9 cellular contexts compared by ENCODE assay signal in the genomic region with DNA sequence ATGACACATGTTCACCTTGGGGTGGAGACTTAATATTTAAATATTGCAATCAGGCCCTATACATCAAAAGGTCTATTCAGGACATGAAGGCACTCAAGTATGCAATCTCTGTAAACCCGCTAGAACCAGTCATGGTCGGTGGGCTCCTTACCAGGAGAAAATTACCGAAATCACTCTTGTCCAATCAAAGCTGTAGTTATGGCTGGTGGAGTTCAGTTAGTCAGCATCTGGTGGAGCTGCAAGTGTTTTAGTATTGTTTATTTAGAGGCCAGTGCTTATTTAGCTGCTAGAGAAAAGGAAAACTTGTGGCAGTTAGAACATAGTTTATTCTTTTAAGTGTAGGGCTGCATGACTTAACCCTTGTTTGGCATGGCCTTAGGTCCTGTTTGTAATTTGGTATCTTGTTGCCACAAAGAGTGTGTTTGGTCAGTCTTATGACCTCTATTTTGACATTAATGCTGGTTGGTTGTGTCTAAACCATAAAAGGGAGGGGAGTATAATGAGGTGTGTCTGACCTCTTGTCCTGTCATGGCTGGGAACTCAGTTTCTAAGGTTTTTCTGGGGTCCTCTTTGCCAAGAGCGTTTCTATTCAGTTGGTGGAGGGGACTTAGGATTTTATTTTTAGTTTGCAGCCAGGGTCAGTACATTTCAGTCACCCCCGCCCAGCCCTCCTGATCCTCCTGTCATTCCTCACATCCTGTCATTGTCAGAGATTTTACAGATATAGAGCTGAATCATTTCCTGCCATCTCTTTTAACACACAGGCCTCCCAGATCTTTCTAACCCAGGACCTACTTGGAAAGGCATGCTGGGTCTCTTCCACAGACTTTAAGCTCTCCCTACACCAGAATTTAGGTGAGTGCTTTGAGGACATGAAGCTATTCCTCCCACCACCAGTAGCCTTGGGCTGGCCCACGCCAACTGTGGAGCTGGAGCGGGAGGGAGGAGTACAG.
A peak's percentile ranks its signal among the peaks of the same experiment; 100 is the strongest.
DNase-seq lines count a peak whose midpoint lies in the region; ATAC-seq and TF ChIP-seq lines count a peak whose summit lies in the region.
"Had no signal": no experiment of that assay in that cellular context is flagged by ENCODE, and none has a peak within 500 bp of the region (broad histone marks: within the 10 kb centered on the region; RNA-seq: fewer than 3 reads in every experiment).

No MANE protein-coding gene starts in this region.

- ATAC-seq in psoas muscle (peak in 3 of 4 donors; percentile 21 to 34 (median 29)), HG03139 (IDR thresholded peaks at IDR 0.05; ENCODE audit: unreplicated experiment) (no peak)
- ATAC-seq: gastroesophageal sphincter had no signal

- peak overlapping the region; percentile 6 for H3K27ac Mint-ChIP-seq in activated CD4-positive, alpha-beta T cell treated with anti-CD3 and anti-CD28 coated beads, Interleukin-2, amount 10 ng/mL, durations not matched to agents 7 days and 5 days

- H3K4me3 ChIP-seq in NB4 (ENCODE audit: low read depth, low read length) (no peak overlapping the region), choroid plexus epithelial cell (ENCODE audit: low read depth, low read length) (no peak overlapping the region), psoas muscle (no peak overlapping the region), HAP-1 (no peak overlapping the region), tibial artery (no peak overlapping the region)
- H3K4me3 ChIP-seq: gastroesophageal sphincter had no signal

- intact Hi-C loops in psoas muscle (cut with DNase I), result loop anchor here in 1 of 2 donors (5.0 kb wide), 1 partner anchor 185 kb away; no protein-coding TSS in a partner anchor
- intact Hi-C loops in tibial artery (cut with DNase I; ENCODE audit: low total_unique reads), result no loop called here

- POLR2A ChIA-PET in activated CD4-positive, alpha-beta T cell treated with anti-CD3 and anti-CD28 coated beads, Interleukin-2, amount 10 ng/mL, durations not matched to agents 7 days and 5 days (lab: Charles Lee), result no interaction called here

- H3K27me3 Mint-ChIP-seq in activated CD4-positive, alpha-beta T cell treated with anti-CD3 and anti-CD28 coated beads, Interleukin-2, amount 10 ng/mL, durations not matched to agents 7 days and 5 days, result no peaks in the 10 kb centered on the region

- no peak for TF ChIP-seq CTCF in NB4 (IDR thresholded peaks at IDR 0.05; ENCODE audit: low read depth, low read length)
- no peak for TF ChIP-seq CTCF in choroid plexus epithelial cell (conservative IDR thresholded peaks at IDR 0.05; ENCODE audit: low read depth, low read length)
- TF ChIP-seq CTCF in psoas muscle (IDR thresholded peaks at IDR 0.05), result no peak
- no peak for TF ChIP-seq CTCF in tibial artery (IDR thresholded peaks at IDR 0.05)

- in situ Hi-C loops in HAP-1 (cut with MboI; ENCODE audit: low sequenced_read_pairs), result loop anchor here (25.0 kb wide), 1 partner anchor 445 kb away; no protein-coding TSS in a partner anchor

- no peak overlapping the region for H3K4me3 Mint-ChIP-seq in activated CD4-positive, alpha-beta T cell treated with anti-CD3 and anti-CD28 coated beads, Interleukin-2, amount 10 ng/mL, durations not matched to agents 7 days and 5 days

- CTCF ChIA-PET in activated CD4-positive, alpha-beta T cell treated with anti-CD3 and anti-CD28 coated beads, Interleukin-2, amount 10 ng/mL, durations not matched to agents 7 days and 5 days (lab: Charles Lee), result interaction anchor here (0.6 to 1.6 kb wide), 3 partner anchors 14 to 663 kb away, joined by 3 to 6 read pairs (median 3); no protein-coding TSS in a partner anchor

- no peaks in the 10 kb centered on the region for H3K27me3 ChIP-seq in psoas muscle (ENCODE audit: insufficient read depth in 3 of 3, low read length in 2 of 3)
- H3K27me3 ChIP-seq in HAP-1 (ENCODE audit: low read depth), result no peaks in the 10 kb centered on the region
- H3K27me3 ChIP-seq in tibial artery, result no peaks in the 10 kb centered on the region
- H3K27me3 ChIP-seq: gastroesophageal sphincter had no signal

- H3K9me3 ChIP-seq in psoas muscle (no peaks in the 10 kb centered on the region), HAP-1 (no peaks in the 10 kb centered on the region), tibial artery (no peaks in the 10 kb centered on the region)
- H3K9me3 ChIP-seq: gastroesophageal sphincter had no signal

- peaks cover 47% of the 10 kb centered on the region for H3K4me1 Mint-ChIP-seq in activated CD4-positive, alpha-beta T cell treated with anti-CD3 and anti-CD28 coated beads, Interleukin-2, amount 10 ng/mL, durations not matched to agents 7 days and 5 days

- H3K27ac ChIP-seq in psoas muscle (no peak overlapping the region), tibial artery (no peak overlapping the region)
- H3K27ac ChIP-seq: gastroesophageal sphincter had no signal

- no peaks in the 10 kb centered on the region for H3K4me1 ChIP-seq in psoas muscle
- H3K4me1 ChIP-seq in HAP-1, result no peaks in the 10 kb centered on the region
- H3K4me1 ChIP-seq in tibial artery, result no peaks in the 10 kb centered on the region

- no peak for TF ChIP-seq POLR2A in NB4 (IDR thresholded peaks at IDR 0.05; ENCODE audit: extremely low read depth, insufficient read length)

- no peaks in the 10 kb centered on the region for H3K9me3 Mint-ChIP-seq in activated CD4-positive, alpha-beta T cell treated with anti-CD3 and anti-CD28 coated beads, Interleukin-2, amount 10 ng/mL, durations not matched to agents 7 days and 5 days

- 67 to 74% (median 71%) methylated on average over 7 of the region's 7 CpGs for WGBS in psoas muscle, 3 donors

- peaks cover 12% of the 10 kb centered on the region for H3K36me3 Mint-ChIP-seq in activated CD4-positive, alpha-beta T cell treated with anti-CD3 and anti-CD28 coated beads, Interleukin-2, amount 10 ng/mL, durations not matched to agents 7 days and 5 days (ENCODE audit: low read depth)

- no peak for DNase-seq in activated CD4-positive, alpha-beta T cell treated with anti-CD3 and anti-CD28 coated beads, Interleukin-2, amount 10 ng/mL, durations not matched to agents 7 days and 5 days
- DNase-seq in activated CD4-positive, alpha-beta T cell treated with anti-CD3 and anti-CD28 coated beads for 1 hour, result no peak
- DNase-seq in NB4 (ENCODE audit: low read depth) (peak; percentile 62), choroid plexus epithelial cell (ENCODE audit: low read depth) (peak; percentile 49), psoas muscle (no peak), HAP-1 (ENCODE audit: low spot score in 2 of 2) (no peak), tibial artery (no peak)

- H3K36me3 ChIP-seq in psoas muscle (ENCODE audit: insufficient read depth in 1 of 2, low read depth in 1 of 2) (no peaks in the 10 kb centered on the region), HAP-1 (replicated peaks) (peaks cover 3% of the 10 kb centered on the region; the same call in 1 of the 2 replicates), tibial artery (no peaks in the 10 kb centered on the region)

Comparison
In these comparisons a context has a peak if more than half of its experiments do, and no peak if none do; other contexts are left out.
1. DNase-seq: peak in NB4 (single experiment) and choroid plexus epithelial cell (single experiment); none in activated CD4-positive, alpha-beta T cell treated with anti-CD3 and anti-CD28 coated beads, Interleukin-2, amount 10 ng/mL, durations not matched to agents 7 days and 5 days (single experiment), activated CD4-positive, alpha-beta T cell treated with anti-CD3 and anti-CD28 coated beads for 1 hour (single experiment), psoas muscle (0 of 2), HAP-1 (0 of 2) and tibial artery (0 of 2).